Comparison of ENCODE assay signal across 8 cellular contexts in genomic region chr2:27070653-27071276, GRCh38. TPM values are rescaled to one million over a fixed set of nuclear protein-coding genes. Genes with fewer than 3 reads are reported as not detected.
A peak's percentile ranks its signal among the peaks of the same experiment; 100 is the strongest.
DNase-seq lines count a peak whose midpoint lies in the region; ATAC-seq and TF ChIP-seq lines count a peak whose summit lies in the region.

No MANE protein-coding gene starts in this region.

- H3K4me1 Mint-ChIP-seq in T-helper 17 cell (peaks cover 43% of the 10 kb centered on the region), glutamatergic neuron (ENCODE audit: low read depth, unreplicated experiment) (peaks cover 22% of the 10 kb centered on the region)

- WGBS in smooth muscle cell (ENCODE audit: low lambda C conversion rate), result 8% methylated on average over 11 of the region's 11 CpGs

- H3K4me3 ChIP-seq in HCT116 (replicated peaks in 1 of 2; ENCODE audit: low read depth in 1 of 2, low read length in 2 of 2) (peak overlapping the region; percentile 98 to 99), smooth muscle cell (peak overlapping the region; percentile 91)

- H3K9me3 Mint-ChIP-seq in glutamatergic neuron (ENCODE audit: unreplicated experiment), result peaks cover 14% of the 10 kb centered on the region

- no peaks in the 10 kb centered on the region for H4K20me1 ChIP-seq in HCT116 (ENCODE audit: insufficient read depth)
- peaks cover 47% of the 10 kb centered on the region for H4K20me1 ChIP-seq in smooth muscle cell (ENCODE audit: low read depth)

- CTCF ChIA-PET in HCT116 (lab: Charles Lee), result interaction anchor here (0.8 to 1.2 kb wide), 6 partner anchors 10 to 223 kb away, joined by 3 to 7 read pairs (median 3); partner anchors contain the start of genes AGBL5 and KHK

- H3K27ac Mint-ChIP-seq in T-helper 17 cell (peak overlapping the region; percentile 96), glutamatergic neuron (ENCODE audit: unreplicated experiment) (peak overlapping the region; percentile 89)

- peaks cover 7 to 18% of the 10 kb centered on the region in 2 experiments for H3K4me1 ChIP-seq in HCT116 (ENCODE audit: control insufficient read depth in 1 of 2, insufficient read depth in 2 of 2, low read length in 2 of 2)
- peaks cover 21% of the 10 kb centered on the region for H3K4me1 ChIP-seq in smooth muscle cell (ENCODE audit: low read depth)

- BruUV-seq in HCT116 (replicated peaks; lab: Mats Ljungman, UMichigan), result TSS peak; percentile 69

- H3K79me2 ChIP-seq in HCT116 (ENCODE audit: insufficient read depth, low read length) (peaks cover 33% of the 10 kb centered on the region), smooth muscle cell (ENCODE audit: low read depth) (peaks cover 50% of the 10 kb centered on the region)

- peaks cover 20% of the 10 kb centered on the region for H3F3A ChIP-seq in smooth muscle cell (ENCODE audit: low read depth)

- no peak for DNase-seq in HCT116 (ENCODE audit: low read depth, low spot score)
- no peak for DNase-seq in T-helper 17 cell
- DNase-seq in glutamatergic neuron, result no peak
- no peak for DNase-seq in smooth muscle cell (lab: John Stamatoyannopoulos, UW; ENCODE audit: unreplicated experiment)
- no peak for DNase-seq in HuH-7 (ENCODE audit: low spot score)
- DNase-seq in NCI-H82 treated with DMSO at 0.1 percent for 48 hours (lab: John Stamatoyannopoulos, UW; ENCODE audit: unreplicated experiment), result no peak

- peaks cover 5% of the 10 kb centered on the region for H3K36me3 Mint-ChIP-seq in T-helper 17 cell (ENCODE audit: low read depth)
- H3K36me3 Mint-ChIP-seq in glutamatergic neuron (ENCODE audit: unreplicated experiment), result no peaks in the 10 kb centered on the region

- intact Hi-C loops in HCT116 (cut with micrococcal nuclease), result no loop called here

- H3K9ac ChIP-seq in HCT116 (ENCODE audit: low read length) (peak overlapping the region; percentile 89), smooth muscle cell (ENCODE audit: low read depth) (peak overlapping the region; percentile 92)

- TF ChIP-seq CTCF in HCT116 (IDR thresholded peaks at IDR 0.05 in 2 of 3, conservative IDR thresholded peaks at IDR 0.05 in 1 of 3; ENCODE audit: borderline replicate concordance in 1 of 3, insufficient read depth in 1 of 3, low read depth in 2 of 3, low read length in 2 of 3), result no peak
- no peak for TF ChIP-seq CTCF in glutamatergic neuron (IDR thresholded peaks at IDR 0.05; ENCODE audit: partially characterized antibody, unreplicated experiment)
- no peak for TF ChIP-seq CTCF in smooth muscle cell (IDR thresholded peaks at IDR 0.05; ENCODE audit: borderline replicate concordance, insufficient read depth, poor library complexity, severe bottlenecking)

- TF ChIP-seq POLR2A in HCT116 (IDR thresholded peaks at IDR 0.05; ENCODE audit: borderline replicate concordance, extremely low read depth, insufficient read depth, insufficient read length), result no peak

- no peak for TF ChIP-seq RAD21 in HCT116 (IDR thresholded peaks at IDR 0.05; ENCODE audit: low read depth)

- H3K4me2 ChIP-seq in HCT116 (ENCODE audit: low read length), result peak overlapping the region; percentile 89
- peak overlapping the region; percentile 95 for H3K4me2 ChIP-seq in smooth muscle cell

- POLR2A ChIA-PET in HCT116 (lab: Charles Lee), result interaction anchor here (1.2 to 1.4 kb wide), 3 partner anchors 9 to 19 kb away, joined by 3 to 6 read pairs (median 5); partner anchors contain the start of gene AGBL5

- H3K27me3 Mint-ChIP-seq in T-helper 17 cell (no peaks in the 10 kb centered on the region), glutamatergic neuron (ENCODE audit: unreplicated experiment) (peaks cover 8% of the 10 kb centered on the region)

- H3K27me3 ChIP-seq in HCT116 (ENCODE audit: insufficient read depth, low read length), result no peaks in the 10 kb centered on the region
- no peaks in the 10 kb centered on the region for H3K27me3 ChIP-seq in smooth muscle cell (ENCODE audit: low read depth)

- H3K27ac ChIP-seq in HCT116 (ENCODE audit: low read depth, low read length) (peak overlapping the region; percentile 62), smooth muscle cell (ENCODE audit: low read depth) (peak overlapping the region; percentile 79)

- no peaks in the 10 kb centered on the region for H3K9me2 ChIP-seq in HCT116 (ENCODE audit: insufficient read depth)

- no peaks in the 10 kb centered on the region for H3K9me3 ChIP-seq in HCT116 (ENCODE audit: control insufficient read depth in 1 of 2, insufficient read depth in 1 of 2, low read depth in 1 of 2, low read length in 2 of 2)
- H3K9me3 ChIP-seq in T-helper 17 cell (ENCODE audit: control insufficient read depth, low read length, poor library complexity, severe bottlenecking), result no peaks in the 10 kb centered on the region
- no peaks in the 10 kb centered on the region for H3K9me3 ChIP-seq in smooth muscle cell (replicated peaks; ENCODE audit: low read depth)

- RAD21 ChIA-PET in HCT116 (lab: Charles Lee; ENCODE audit: low non-redundant PET in 1 of 2, low total read pairs in 2 of 2, uncharacterized antibody in 2 of 2, unreplicated experiment in 2 of 2), result no interaction called here

- H3K4me3 Mint-ChIP-seq in T-helper 17 cell (peak overlapping the region; percentile 96), glutamatergic neuron (ENCODE audit: unreplicated experiment) (peak overlapping the region; percentile 97)

- no peak for ATAC-seq in HCT116
- ATAC-seq in T-helper 17 cell, result peak; percentile 12
- ATAC-seq in GM19455 (IDR thresholded peaks at IDR 0.05; ENCODE audit: unreplicated experiment), result no peak
- no peak for ATAC-seq in GM18907 (IDR thresholded peaks at IDR 0.05; ENCODE audit: unreplicated experiment)

- H2AFZ ChIP-seq in HCT116 (ENCODE audit: low read depth, low read length, poor library complexity, severe bottlenecking) (no peak overlapping the region), smooth muscle cell (ENCODE audit: low read depth) (peak overlapping the region; percentile 26)

- H3K36me3 ChIP-seq in HCT116 (ENCODE audit: control insufficient read depth in 1 of 2, insufficient read depth in 2 of 2, low read length in 2 of 2) (peaks cover 16 to 17% of the 10 kb centered on the region in 2 experiments; a peak in 3 of 4 replicates), smooth muscle cell (ENCODE audit: low read depth) (no peaks in the 10 kb centered on the region)

TF ChIP-seq in HCT116, 20 proteins besides CTCF, POLR2A, EP300 and RAD21:
- TF ChIP-seq ATF3 (IDR thresholded peaks at IDR 0.05) (no peak), POLR2AphosphoS5 (IDR thresholded peaks at IDR 0.05; ENCODE audit: low read depth, low read length) (no peak), SIN3A (IDR thresholded peaks at IDR 0.05; ENCODE audit: low read depth) (peak; percentile 1; the same call in 1 of the 2 replicates)

RNA-seq across cellular contexts. Expression of gene OST4, which starts 0.7 kb away (rescaled TPM):
- total RNA-seq in HCT116 (2021; ENCODE audit: unreplicated experiment) (187 TPM), T-helper 17 cell (100 to 1,000 TPM; 284 to 371 TPM), glutamatergic neuron (ENCODE audit: unreplicated experiment) (215 TPM), smooth muscle cell (529 and 848 TPM in 2 replicates)
- polyA plus RNA-seq in HCT116 (2012), result 262 and 288 TPM in 2 replicates
- polyA plus RNA-seq in smooth muscle cell, result 1,164 and 1,292 TPM in 2 replicates

RNA-seq across cellular contexts. Expression of gene EMILIN1, which starts 7.7 kb away (rescaled TPM):
- total RNA-seq in HCT116 (2021; ENCODE audit: unreplicated experiment) (0.59 TPM), T-helper 17 cell (1 to 10 TPM in 1 of 2 donors, under 1 TPM in 1; 0.32 to 1.7 TPM), glutamatergic neuron (ENCODE audit: unreplicated experiment) (3.2 TPM), smooth muscle cell (111 and 131 TPM in 2 replicates)
- 0.20 and 0.21 TPM in 2 replicates for polyA plus RNA-seq in HCT116 (2012)
- 330 and 518 TPM in 2 replicates for polyA plus RNA-seq in smooth muscle cell

RNA-seq across cellular contexts. Expression of gene KHK, which starts 15.8 kb away (rescaled TPM):
- total RNA-seq in HCT116 (2021; ENCODE audit: unreplicated experiment) (6.7 TPM), T-helper 17 cell (1 to 10 TPM; 4.5 to 5.4 TPM), glutamatergic neuron (ENCODE audit: unreplicated experiment) (5.3 TPM), smooth muscle cell (0.27 and 0.94 TPM in 2 replicates)
- polyA plus RNA-seq in HCT116 (2012), result 4.4 and 4.8 TPM in 2 replicates
- polyA plus RNA-seq in smooth muscle cell, result 1.6 and 2.1 TPM in 2 replicates

RNA-seq across cellular contexts. Expression of gene AGBL5, which starts 19.3 kb away (rescaled TPM):
- 40.0 TPM for total RNA-seq in HCT116 (2021; ENCODE audit: unreplicated experiment)
- 27.0 and 35.6 TPM in 2 replicates for polyA plus RNA-seq in HCT116 (2012)
- 10 to 100 TPM in 1 of 2 donors, 1 to 10 TPM in 1; 8.9 to 10.7 TPM for total RNA-seq in T-helper 17 cell
- 17.3 TPM for total RNA-seq in glutamatergic neuron (ENCODE audit: unreplicated experiment)
- total RNA-seq in smooth muscle cell, result 10.9 and 13.7 TPM in 2 replicates
- 17.1 and 20.0 TPM in 2 replicates for polyA plus RNA-seq in smooth muscle cell

RNA-seq across cellular contexts. Expression of gene TMEM214, which starts 38.0 kb away (rescaled TPM):
- 69.8 TPM for total RNA-seq in HCT116 (2021; ENCODE audit: unreplicated experiment)
- 59.0 and 66.6 TPM in 2 replicates for polyA plus RNA-seq in HCT116 (2012)
- total RNA-seq in T-helper 17 cell, result 10 to 100 TPM; 42.4 to 47.3 TPM
- total RNA-seq in glutamatergic neuron (ENCODE audit: unreplicated experiment), result 35.8 TPM
- 67.7 and 79.6 TPM in 2 replicates for total RNA-seq in smooth muscle cell
- 94.9 and 99.7 TPM in 2 replicates for polyA plus RNA-seq in smooth muscle cell

Comparison
In these comparisons a context has a peak if more than half of its experiments do, and no peak if none do; other contexts are left out.
1. RNA of gene EMILIN1, which starts 7.7 kb away (total RNA-seq): 111 to 131 TPM in smooth muscle cell; 3.2 TPM in glutamatergic neuron (single experiment), 0.32 to 1.7 TPM in T-helper 17 cell and 0.59 TPM in HCT116 (single experiment); every median in the first group is over 10 times any median in the second.